In the genomic region with DNA sequence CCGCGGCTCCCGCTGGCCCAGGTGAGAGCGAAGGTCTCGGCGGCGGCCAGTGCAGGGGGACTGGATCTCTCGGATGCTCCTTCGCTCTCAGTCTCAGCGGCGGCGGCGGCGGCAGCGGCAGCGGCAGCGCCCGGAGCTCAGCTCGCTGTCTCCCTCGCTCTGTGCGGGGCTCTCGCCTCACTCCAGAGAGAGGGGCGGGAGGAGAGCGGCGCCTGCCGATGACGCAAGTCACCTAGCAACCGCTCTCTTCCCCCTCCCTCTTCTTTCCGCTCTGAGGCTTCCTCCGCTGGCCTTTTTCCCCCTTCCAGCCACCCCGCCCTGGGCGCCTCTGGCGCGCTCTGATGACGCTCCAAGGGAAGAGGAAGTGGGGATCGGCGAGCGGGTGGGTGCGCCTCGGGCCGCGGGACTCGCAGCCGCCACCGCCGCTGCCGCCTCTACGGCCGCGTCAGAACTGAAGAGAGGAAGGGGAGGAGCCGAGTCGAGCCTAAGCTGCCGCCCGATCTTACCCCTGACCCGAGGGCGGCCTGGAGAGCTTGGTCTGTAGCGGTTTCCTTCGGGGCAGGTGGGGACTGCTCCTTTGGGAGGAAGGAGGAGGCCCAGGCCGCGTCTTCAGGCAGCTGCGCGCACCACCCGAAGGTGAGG, we compare ENCODE assay signal across 8 cellular contexts. TPM values are rescaled to one million over a fixed set of nuclear protein-coding genes. Genes with fewer than 3 reads are reported as not detected.
A peak's percentile ranks its signal among the peaks of the same experiment; 100 is the strongest.
DNase-seq lines count a peak whose midpoint lies in the region; ATAC-seq, FAIRE-seq and TF ChIP-seq lines count a peak whose summit lies in the region.

A gene with protein sequence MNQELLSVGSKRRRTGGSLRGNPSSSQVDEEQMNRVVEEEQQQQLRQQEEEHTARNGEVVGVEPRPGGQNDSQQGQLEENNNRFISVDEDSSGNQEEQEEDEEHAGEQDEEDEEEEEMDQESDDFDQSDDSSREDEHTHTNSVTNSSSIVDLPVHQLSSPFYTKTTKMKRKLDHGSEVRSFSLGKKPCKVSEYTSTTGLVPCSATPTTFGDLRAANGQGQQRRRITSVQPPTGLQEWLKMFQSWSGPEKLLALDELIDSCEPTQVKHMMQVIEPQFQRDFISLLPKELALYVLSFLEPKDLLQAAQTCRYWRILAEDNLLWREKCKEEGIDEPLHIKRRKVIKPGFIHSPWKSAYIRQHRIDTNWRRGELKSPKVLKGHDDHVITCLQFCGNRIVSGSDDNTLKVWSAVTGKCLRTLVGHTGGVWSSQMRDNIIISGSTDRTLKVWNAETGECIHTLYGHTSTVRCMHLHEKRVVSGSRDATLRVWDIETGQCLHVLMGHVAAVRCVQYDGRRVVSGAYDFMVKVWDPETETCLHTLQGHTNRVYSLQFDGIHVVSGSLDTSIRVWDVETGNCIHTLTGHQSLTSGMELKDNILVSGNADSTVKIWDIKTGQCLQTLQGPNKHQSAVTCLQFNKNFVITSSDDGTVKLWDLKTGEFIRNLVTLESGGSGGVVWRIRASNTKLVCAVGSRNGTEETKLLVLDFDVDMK (minus strand): TSS at position 190 of the 642 bp plus-strand sequence. CDS start 124,289 bp downstream, outside the sequence.

- peak; percentile 83 for TF ChIP-seq POLR2A in GM10847 (IDR thresholded peaks at IDR 0.05; ENCODE audit: extremely low read depth, insufficient read length)

- no peaks in the 10 kb centered on the region for H3K9me2 ChIP-seq in SU-DHL-6 (replicated peaks; ENCODE audit: insufficient read depth, low read length)

- H3K4me3 Mint-ChIP-seq in activated naive CD8-positive, alpha-beta T cell treated with anti-CD3 and anti-CD28 coated beads, Interleukin-2, amount 10 ng/mL, durations not matched to agents 7 days and 5 days: peak within 1 kb of the TSS; percentile 92

- peak; percentile 87 for DNase-seq in NCI-H128 (lab: John Stamatoyannopoulos, UW; ENCODE audit: unreplicated experiment)
- peak; percentile 100 for DNase-seq in activated naive CD8-positive, alpha-beta T cell treated with anti-CD3 and anti-CD28 coated beads, Interleukin-2, amount 10 ng/mL, durations not matched to agents 7 days and 5 days
- peak; percentile 100 for DNase-seq in Right ventricle myocardium inferior (ENCODE audit: missing footprints)
- DNase-seq in pancreas: peak; percentile 99 to 100 (median 99)
- peak; percentile 99 for DNase-seq in tibial artery

- H3K36me3 ChIP-seq in SU-DHL-6 (ENCODE audit: low read length): peaks cover 21% of the 10 kb centered on the region
- no peaks in the 10 kb centered on the region for H3K36me3 ChIP-seq in pancreas
- H3K36me3 ChIP-seq in tibial artery: peaks cover 0 to 15% (median 6%) of the 10 kb centered on the region in 3 donors

- H3K9me3 ChIP-seq in SU-DHL-6 (ENCODE audit: insufficient read depth, low read length) (peaks cover 11% of the 10 kb centered on the region; the same call in 1 of the 2 replicates), pancreas (no peaks in the 10 kb centered on the region), tibial artery (peaks cover 0 to 3% (median 0%) of the 10 kb centered on the region in 3 donors)

- peak within 1 kb of the TSS; percentile 36 for H2AFZ ChIP-seq in SU-DHL-6 (ENCODE audit: low read depth, low read length, severe bottlenecking)

- no peaks in the 10 kb centered on the region for H3K27me3 Mint-ChIP-seq in activated naive CD8-positive, alpha-beta T cell treated with anti-CD3 and anti-CD28 coated beads, Interleukin-2, amount 10 ng/mL, durations not matched to agents 7 days and 5 days

- POLR2A ChIA-PET in activated naive CD8-positive, alpha-beta T cell treated with anti-CD3 and anti-CD28 coated beads, Interleukin-2, amount 10 ng/mL, durations not matched to agents 7 days and 5 days (lab: Charles Lee): interaction anchor here (0.6 to 7.0 kb wide), 27 partner anchors 12 to 440 kb away, joined by 3 to 157 read pairs (median 4); a partner anchor contains a TSS

- peaks cover 84% of the 10 kb centered on the region for H3K79me2 ChIP-seq in SU-DHL-6 (ENCODE audit: insufficient read depth, low read length)

- peaks cover 14% of the 10 kb centered on the region for H4K20me1 ChIP-seq in SU-DHL-6 (ENCODE audit: low read depth, low read length)

- TF ChIP-seq CTCF in SU-DHL-6 (IDR thresholded peaks at IDR 0.05; ENCODE audit: insufficient read depth, low read length, poor library complexity, severe bottlenecking) (no peak), pancreas (IDR thresholded peaks at IDR 0.05) (no peak), tibial artery (IDR thresholded peaks at IDR 0.05) (peak in 1 of 2 experiments; percentile 11)

- no peak for FAIRE-seq in pancreas (lab: Jason Lieb, UNC)

- H3K4me1 ChIP-seq in pancreas (peaks cover 9 to 36% (median 19%) of the 10 kb centered on the region in 3 donors), tibial artery (peaks cover 0 to 46% (median 31%) of the 10 kb centered on the region in 4 donors)

- H3K4me2 ChIP-seq in SU-DHL-6 (ENCODE audit: low read depth, low read length, poor library complexity, severe bottlenecking): peak within 1 kb of the TSS; percentile 97

- H3K27ac ChIP-seq in SU-DHL-6 (ENCODE audit: low read depth, low read length): peak within 1 kb of the TSS; percentile 77
- peak within 1 kb of the TSS; percentile 89 to 96 (median 91) for H3K27ac ChIP-seq in pancreas
- peak within 1 kb of the TSS; percentile 87 to 92 for H3K27ac ChIP-seq in tibial artery

- H3K4me1 Mint-ChIP-seq in activated naive CD8-positive, alpha-beta T cell treated with anti-CD3 and anti-CD28 coated beads, Interleukin-2, amount 10 ng/mL, durations not matched to agents 7 days and 5 days: peaks cover 39% of the 10 kb centered on the region

- intact Hi-C loops in Right ventricle myocardium inferior (cut with DNase I) (no loop called here), pancreas (cut with DNase I) (no loop called here), tibial artery (cut with DNase I; ENCODE audit: low total_unique reads) (no loop called here)

- peak within 1 kb of the TSS; percentile 99 for H3K4me3 ChIP-seq in SU-DHL-6 (ENCODE audit: insufficient read depth, low read length, poor library complexity, severe bottlenecking)
- H3K4me3 ChIP-seq in pancreas: peak within 1 kb of the TSS; percentile 87 to 100 (median 99)
- H3K4me3 ChIP-seq in tibial artery: peak within 1 kb of the TSS; percentile 73 to 80

- WGBS in pancreas, 2 donors: 1% methylated on average over 21 to 63 of the region's 63 CpGs

- peaks cover 22% of the 10 kb centered on the region for H3K36me3 Mint-ChIP-seq in activated naive CD8-positive, alpha-beta T cell treated with anti-CD3 and anti-CD28 coated beads, Interleukin-2, amount 10 ng/mL, durations not matched to agents 7 days and 5 days

- peak within 1 kb of the TSS; percentile 92 for H3K9ac ChIP-seq in SU-DHL-6 (ENCODE audit: low read length)

- ATAC-seq in HG02678 (IDR thresholded peaks at IDR 0.05; ENCODE audit: unreplicated experiment) (peak; percentile 87), Right ventricle myocardium inferior (peak; percentile 97), pancreas (peak; percentile 92 to 98 (median 96))
- peak; percentile 86 for ATAC-seq in activated naive CD8-positive, alpha-beta T cell treated with anti-CD3 and anti-CD28 coated beads, Interleukin-2, amount 10 ng/mL, durations not matched to agents 7 days and 5 days (ENCODE audit: low read depth)

- H3K9me3 Mint-ChIP-seq in activated naive CD8-positive, alpha-beta T cell treated with anti-CD3 and anti-CD28 coated beads, Interleukin-2, amount 10 ng/mL, durations not matched to agents 7 days and 5 days: peaks cover 1% of the 10 kb centered on the region

- H3K27me3 ChIP-seq in SU-DHL-6 (ENCODE audit: low read length) (no peaks in the 10 kb centered on the region), pancreas (no peaks in the 10 kb centered on the region), tibial artery (no peaks in the 10 kb centered on the region)

- peak within 1 kb of the TSS; percentile 98 for H3K27ac Mint-ChIP-seq in activated naive CD8-positive, alpha-beta T cell treated with anti-CD3 and anti-CD28 coated beads, Interleukin-2, amount 10 ng/mL, durations not matched to agents 7 days and 5 days

- H3F3A ChIP-seq in SU-DHL-6 (ENCODE audit: insufficient read depth): no peaks in the 10 kb centered on the region

RNA-seq across cellular contexts. Expression of the gene that starts here (rescaled TPM):
- 10 to 100 TPM; 80.2 to 91.2 TPM for total RNA-seq in activated naive CD8-positive, alpha-beta T cell treated with anti-CD3 and anti-CD28 coated beads, Interleukin-2, amount 10 ng/mL, durations not matched to agents 7 days and 5 days
- total RNA-seq in Right ventricle myocardium inferior (55.9 TPM), pancreas (10 to 100 TPM; 11.8 to 30.1 (median 20.5) TPM)
- 10 to 100 TPM; 10.1 to 18.1 TPM for polyA plus RNA-seq in pancreas

Comparison
In these comparisons a context has a peak if more than half of its experiments do, and no peak if none do; other contexts are left out.
1. Peak in every context shown above with its lines: DNase-seq, ATAC-seq, H3K4me3 ChIP-seq and H3K27ac ChIP-seq.